In genomic region chr1:158691907-158692306, GRCh38 we compare ENCODE assay signal across 1 cellular context.
TF ChIP-seq lines count a peak whose summit lies in the region.

No MANE protein-coding gene starts in this region.

TF ChIP-seq in K562, 482 proteins besides CTCF, POLR2A, EP300 and RAD21 (continued from another document and continues in another):
- TF ChIP-seq GMEB1 (CRISPR knock-in tag; IDR thresholded peaks at IDR 0.05) (no peak), SNIP1 (IDR thresholded peaks at IDR 0.05; ENCODE audit: low read depth) (no peak), ZNF239 (CRISPR knock-in tag; IDR thresholded peaks at IDR 0.05) (no peak), ZNF140 (CRISPR knock-in tag; IDR thresholded peaks at IDR 0.05) (no peak), PRPF4 (IDR thresholded peaks at IDR 0.05; ENCODE audit: insufficient read depth, low read depth, low read length, poor library complexity, severe bottlenecking) (no peak), CBX3 (IDR thresholded peaks at IDR 0.05; ENCODE audit: borderline replicate concordance in 1 of 2, low read length in 2 of 2) (no peak), ZNF408 (CRISPR knock-in tag; IDR thresholded peaks at IDR 0.05; ENCODE audit: low read depth) (no peak), CBFA2T2 (conservative IDR thresholded peaks at IDR 0.05) (peak; percentile 66), ZNF778 (CRISPR knock-in tag; IDR thresholded peaks at IDR 0.05) (no peak), NCOA1 (IDR thresholded peaks at IDR 0.05; ENCODE audit: low read depth) (no peak), CREB3L1 (IDR thresholded peaks at IDR 0.05; ENCODE audit: borderline replicate concordance, low read depth) (no peak), ZNF316 (IDR thresholded peaks at IDR 0.05) (no peak), PHF20 (IDR thresholded peaks at IDR 0.05; ENCODE audit: partially characterized antibody) (no peak), LARP7 (IDR thresholded peaks at IDR 0.05) (no peak), PHTF2 (CRISPR knock-in tag; IDR thresholded peaks at IDR 0.05) (no peak), SMC3 (conservative IDR thresholded peaks at IDR 0.05; ENCODE audit: insufficient read depth, low read depth, low read length) (no peak), ZNF23 (CRISPR knock-in tag; IDR thresholded peaks at IDR 0.05) (no peak), ZNF717 (CRISPR knock-in tag; IDR thresholded peaks at IDR 0.05) (no peak), YBX1 (IDR thresholded peaks at IDR 0.05) (no peak), THRAP3 (IDR thresholded peaks at IDR 0.05; ENCODE audit: borderline replicate concordance) (no peak), SPI1 (IDR thresholded peaks at IDR 0.05; ENCODE audit: borderline replicate concordance, low read depth, low read length) (no peak), TEAD4 (IDR thresholded peaks at IDR 0.05; ENCODE audit: low read length) (peak; percentile 73), TEAD4 (CRISPR knock-in tag; IDR thresholded peaks at IDR 0.05; ENCODE audit: borderline replicate concordance) (no peak), NUFIP1 (IDR thresholded peaks at IDR 0.05; ENCODE audit: partially characterized antibody) (no peak), COPS2 (conservative IDR thresholded peaks at IDR 0.05) (no peak), MYC (IDR thresholded peaks at IDR 0.05; ENCODE audit: low read depth, low read length) (no peak), MYC (CRISPR knock-in tag; IDR thresholded peaks at IDR 0.05; ENCODE audit: borderline replicate concordance, low read depth) (no peak), CCNT2 (IDR thresholded peaks at IDR 0.05; ENCODE audit: borderline replicate concordance, extremely low read depth, insufficient read length, low read depth, low read length) (peak; percentile 46), ARID3A (IDR thresholded peaks at IDR 0.05; ENCODE audit: borderline replicate concordance, low read depth, low read length) (peak; percentile 73), ATF2 (CRISPR knock-in tag; IDR thresholded peaks at IDR 0.05) (no peak), SMAD1 (IDR thresholded peaks at IDR 0.05; ENCODE audit: low read depth, low read length, partially characterized antibody) (no peak), TBP (optimal IDR thresholded peaks at IDR 0.05; ENCODE audit: low read depth, low read length) (no peak), SETDB1 (IDR thresholded peaks at IDR 0.05; ENCODE audit: low read length) (no peak), RFX5 (IDR thresholded peaks at IDR 0.05; ENCODE audit: low read depth, low read length) (no peak), LEF1 (IDR thresholded peaks at IDR 0.05) (peak; percentile 63; the same call in 1 of the 2 replicates)
- TF ChIP-seq, protein P1, sequence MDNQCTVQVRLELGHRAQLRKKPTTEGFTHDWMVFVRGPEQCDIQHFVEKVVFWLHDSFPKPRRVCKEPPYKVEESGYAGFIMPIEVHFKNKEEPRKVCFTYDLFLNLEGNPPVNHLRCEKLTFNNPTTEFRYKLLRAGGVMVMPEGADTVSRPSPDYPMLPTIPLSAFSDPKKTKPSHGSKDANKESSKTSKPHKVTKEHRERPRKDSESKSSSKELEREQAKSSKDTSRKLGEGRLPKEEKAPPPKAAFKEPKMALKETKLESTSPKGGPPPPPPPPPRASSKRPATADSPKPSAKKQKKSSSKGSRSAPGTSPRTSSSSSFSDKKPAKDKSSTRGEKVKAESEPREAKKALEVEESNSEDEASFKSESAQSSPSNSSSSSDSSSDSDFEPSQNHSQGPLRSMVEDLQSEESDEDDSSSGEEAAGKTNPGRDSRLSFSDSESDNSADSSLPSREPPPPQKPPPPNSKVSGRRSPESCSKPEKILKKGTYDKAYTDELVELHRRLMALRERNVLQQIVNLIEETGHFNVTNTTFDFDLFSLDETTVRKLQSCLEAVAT (IDR thresholded peaks at IDR 0.05): no peak
- TF ChIP-seq, protein P2, sequence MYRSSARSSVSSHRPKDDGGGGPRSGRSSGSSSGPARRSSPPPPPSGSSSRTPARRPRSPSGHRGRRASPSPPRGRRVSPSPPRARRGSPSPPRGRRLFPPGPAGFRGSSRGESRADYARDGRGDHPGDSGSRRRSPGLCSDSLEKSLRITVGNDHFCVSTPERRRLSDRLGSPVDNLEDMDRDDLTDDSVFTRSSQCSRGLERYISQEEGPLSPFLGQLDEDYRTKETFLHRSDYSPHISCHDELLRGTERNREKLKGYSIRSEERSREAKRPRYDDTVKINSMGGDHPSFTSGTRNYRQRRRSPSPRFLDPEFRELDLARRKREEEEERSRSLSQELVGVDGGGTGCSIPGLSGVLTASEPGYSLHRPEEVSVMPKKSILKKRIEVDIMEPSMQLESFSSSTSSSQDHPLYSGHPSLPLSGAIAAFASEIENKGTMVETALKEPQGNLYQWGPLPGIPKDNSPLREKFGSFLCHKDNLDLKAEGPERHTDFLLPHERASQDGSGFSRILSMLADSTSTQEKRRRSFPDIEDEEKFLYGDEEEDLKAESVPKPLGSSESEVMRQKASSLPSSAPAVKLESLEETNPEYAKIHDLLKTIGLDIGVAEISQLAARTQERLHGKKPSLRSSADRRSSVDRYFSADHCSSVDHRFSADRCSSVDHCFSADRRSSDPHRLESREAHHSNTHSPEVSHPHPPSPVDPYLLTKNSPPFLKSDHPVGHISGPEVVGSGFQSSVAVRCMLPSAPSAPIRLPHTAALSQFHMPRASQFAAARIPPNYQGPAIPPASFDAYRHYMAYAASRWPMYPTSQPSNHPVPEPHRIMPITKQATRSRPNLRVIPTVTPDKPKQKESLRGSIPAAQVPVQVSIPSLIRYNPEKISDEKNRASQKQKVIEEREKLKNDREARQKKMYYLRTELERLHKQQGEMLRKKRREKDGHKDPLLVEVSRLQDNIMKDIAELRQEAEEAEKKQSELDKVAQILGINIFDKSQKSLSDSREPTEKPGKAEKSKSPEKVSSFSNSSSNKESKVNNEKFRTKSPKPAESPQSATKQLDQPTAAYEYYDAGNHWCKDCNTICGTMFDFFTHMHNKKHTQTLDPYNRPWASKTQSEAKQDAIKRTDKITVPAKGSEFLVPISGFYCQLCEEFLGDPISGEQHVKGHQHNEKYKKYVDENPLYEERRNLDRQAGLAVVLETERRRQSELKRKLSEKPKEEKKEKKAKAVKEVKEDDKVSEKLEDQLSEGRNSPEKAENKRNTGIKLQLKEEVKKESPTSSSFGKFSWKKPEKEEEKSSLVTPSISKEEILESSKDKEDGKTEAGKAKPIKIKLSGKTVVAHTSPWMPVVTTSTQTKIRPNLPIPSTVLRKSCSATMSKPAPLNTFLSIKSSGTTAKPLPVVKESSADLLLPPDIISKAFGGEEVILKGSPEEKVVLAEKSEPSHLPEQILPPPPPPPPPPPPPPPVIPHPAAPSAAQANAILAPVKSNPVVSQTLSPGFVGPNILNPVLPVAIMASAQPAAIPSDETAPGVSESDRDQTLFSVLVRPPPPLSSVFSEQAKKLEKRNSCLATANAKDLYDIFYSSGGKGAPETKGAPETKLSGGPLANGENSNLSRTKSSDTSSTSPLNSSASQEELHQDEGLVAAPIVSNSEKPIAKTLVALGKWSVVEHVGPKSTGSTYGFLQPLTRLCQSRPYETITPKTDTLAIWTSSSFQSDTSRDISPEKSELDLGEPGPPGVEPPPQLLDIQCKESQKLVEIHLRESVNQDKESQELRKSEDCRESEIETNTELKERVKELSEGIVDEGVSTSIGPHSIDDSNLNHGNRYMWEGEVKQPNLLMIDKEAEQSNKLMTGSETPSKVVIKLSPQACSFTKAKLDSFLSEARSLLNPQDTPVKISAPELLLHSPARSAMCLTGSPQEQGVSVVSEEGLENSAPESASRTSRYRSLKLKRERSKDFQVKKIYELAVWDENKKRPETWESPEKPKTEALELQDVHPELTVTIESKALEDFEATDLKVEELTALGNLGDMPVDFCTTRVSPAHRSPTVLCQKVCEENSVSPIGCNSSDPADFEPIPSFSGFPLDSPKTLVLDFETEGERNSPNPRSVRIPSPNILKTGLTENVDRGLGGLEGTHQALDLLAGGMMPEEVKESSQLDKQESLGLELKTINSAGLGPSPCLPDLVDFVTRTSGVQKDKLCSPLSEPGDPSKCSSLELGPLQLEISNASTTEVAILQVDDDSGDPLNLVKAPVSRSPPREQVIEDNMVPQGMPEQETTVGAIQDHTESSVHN (IDR thresholded peaks at IDR 0.05; ENCODE audit: borderline replicate concordance in 1 of 2, low read depth in 1 of 2): no peak
- TF ChIP-seq, protein P3, sequence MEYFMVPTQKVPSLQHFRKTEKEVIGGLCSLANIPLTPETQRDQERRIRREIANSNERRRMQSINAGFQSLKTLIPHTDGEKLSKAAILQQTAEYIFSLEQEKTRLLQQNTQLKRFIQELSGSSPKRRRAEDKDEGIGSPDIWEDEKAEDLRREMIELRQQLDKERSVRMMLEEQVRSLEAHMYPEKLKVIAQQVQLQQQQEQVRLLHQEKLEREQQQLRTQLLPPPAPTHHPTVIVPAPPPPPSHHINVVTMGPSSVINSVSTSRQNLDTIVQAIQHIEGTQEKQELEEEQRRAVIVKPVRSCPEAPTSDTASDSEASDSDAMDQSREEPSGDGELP (CRISPR knock-in tag; IDR thresholded peaks at IDR 0.05; ENCODE audit: borderline replicate concordance): no peak
- TF ChIP-seq, protein P4, sequence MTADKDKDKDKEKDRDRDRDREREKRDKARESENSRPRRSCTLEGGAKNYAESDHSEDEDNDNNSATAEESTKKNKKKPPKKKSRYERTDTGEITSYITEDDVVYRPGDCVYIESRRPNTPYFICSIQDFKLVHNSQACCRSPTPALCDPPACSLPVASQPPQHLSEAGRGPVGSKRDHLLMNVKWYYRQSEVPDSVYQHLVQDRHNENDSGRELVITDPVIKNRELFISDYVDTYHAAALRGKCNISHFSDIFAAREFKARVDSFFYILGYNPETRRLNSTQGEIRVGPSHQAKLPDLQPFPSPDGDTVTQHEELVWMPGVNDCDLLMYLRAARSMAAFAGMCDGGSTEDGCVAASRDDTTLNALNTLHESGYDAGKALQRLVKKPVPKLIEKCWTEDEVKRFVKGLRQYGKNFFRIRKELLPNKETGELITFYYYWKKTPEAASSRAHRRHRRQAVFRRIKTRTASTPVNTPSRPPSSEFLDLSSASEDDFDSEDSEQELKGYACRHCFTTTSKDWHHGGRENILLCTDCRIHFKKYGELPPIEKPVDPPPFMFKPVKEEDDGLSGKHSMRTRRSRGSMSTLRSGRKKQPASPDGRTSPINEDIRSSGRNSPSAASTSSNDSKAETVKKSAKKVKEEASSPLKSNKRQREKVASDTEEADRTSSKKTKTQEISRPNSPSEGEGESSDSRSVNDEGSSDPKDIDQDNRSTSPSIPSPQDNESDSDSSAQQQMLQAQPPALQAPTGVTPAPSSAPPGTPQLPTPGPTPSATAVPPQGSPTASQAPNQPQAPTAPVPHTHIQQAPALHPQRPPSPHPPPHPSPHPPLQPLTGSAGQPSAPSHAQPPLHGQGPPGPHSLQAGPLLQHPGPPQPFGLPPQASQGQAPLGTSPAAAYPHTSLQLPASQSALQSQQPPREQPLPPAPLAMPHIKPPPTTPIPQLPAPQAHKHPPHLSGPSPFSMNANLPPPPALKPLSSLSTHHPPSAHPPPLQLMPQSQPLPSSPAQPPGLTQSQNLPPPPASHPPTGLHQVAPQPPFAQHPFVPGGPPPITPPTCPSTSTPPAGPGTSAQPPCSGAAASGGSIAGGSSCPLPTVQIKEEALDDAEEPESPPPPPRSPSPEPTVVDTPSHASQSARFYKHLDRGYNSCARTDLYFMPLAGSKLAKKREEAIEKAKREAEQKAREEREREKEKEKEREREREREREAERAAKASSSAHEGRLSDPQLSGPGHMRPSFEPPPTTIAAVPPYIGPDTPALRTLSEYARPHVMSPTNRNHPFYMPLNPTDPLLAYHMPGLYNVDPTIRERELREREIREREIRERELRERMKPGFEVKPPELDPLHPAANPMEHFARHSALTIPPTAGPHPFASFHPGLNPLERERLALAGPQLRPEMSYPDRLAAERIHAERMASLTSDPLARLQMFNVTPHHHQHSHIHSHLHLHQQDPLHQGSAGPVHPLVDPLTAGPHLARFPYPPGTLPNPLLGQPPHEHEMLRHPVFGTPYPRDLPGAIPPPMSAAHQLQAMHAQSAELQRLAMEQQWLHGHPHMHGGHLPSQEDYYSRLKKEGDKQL (CRISPR knock-in tag; IDR thresholded peaks at IDR 0.05; ENCODE audit: borderline replicate concordance): no peak
